In genomic region chr11:11788067-11788710, GRCh38 we compare ENCODE assay signal across 15 cellular contexts. TPM values are rescaled to one million over a fixed set of nuclear protein-coding genes. Genes with fewer than 3 reads are reported as not detected.
DNase-seq lines count a peak whose midpoint lies in the region; ATAC-seq, FAIRE-seq and TF ChIP-seq lines count a peak whose summit lies in the region.
"Had no signal": no experiment of that assay in that cellular context is flagged by ENCODE, and none has a peak within 500 bp of the region (broad histone marks: within the 10 kb centered on the region; RNA-seq: fewer than 3 reads in every experiment).

No MANE protein-coding gene starts in this region.

- POLR2A ChIA-PET in activated CD4-positive, alpha-beta T cell treated with anti-CD3 and anti-CD28 coated beads for 36 hours (lab: Charles Lee): no interaction called here
- POLR2A ChIA-PET in H1 (lab: Charles Lee; ENCODE audit: partially characterized antibody): interaction anchor here (0.6 kb wide), 1 partner anchor 293 kb away, joined by 4 read pairs; no protein-coding TSS in a partner anchor

- no peaks in the 10 kb centered on the region for H3K23me2 ChIP-seq in H1 (ENCODE audit: low read depth, low read length)

- no peaks in the 10 kb centered on the region for H3K27me3 ChIP-seq in KMS-11 (ENCODE audit: insufficient read depth, low read depth)
- no peaks in the 10 kb centered on the region for H3K27me3 ChIP-seq in H1 (replicated peaks in 1 of 4; ENCODE audit: control insufficient read depth in 3 of 4, extremely low read depth in 1 of 4, insufficient read depth in 3 of 4, low read length in 3 of 4)
- H3K27me3 ChIP-seq in psoas muscle (ENCODE audit: insufficient read depth in 3 of 3, low read length in 2 of 3): no peaks in the 10 kb centered on the region
- H3K27me3 ChIP-seq: tibial nerve had no signal

- H3K4me1 ChIP-seq in KMS-11 (ENCODE audit: low read depth, poor library complexity, severe bottlenecking): peaks cover 20% of the 10 kb centered on the region
- peaks cover 0 to 8% (median 2%) of the 10 kb centered on the region in 4 experiments; a peak in 2 of 7 replicates for H3K4me1 ChIP-seq in H1 (replicated peaks in 1 of 4; ENCODE audit: control insufficient read depth in 3 of 4, insufficient read depth in 4 of 4, low read length in 3 of 4)
- peaks cover 5% of the 10 kb centered on the region for H3K4me1 ChIP-seq in psoas muscle

- H3K79me2 ChIP-seq in KMS-11 (ENCODE audit: insufficient read depth, low read depth) (no peaks in the 10 kb centered on the region), H1 (ENCODE audit: control insufficient read depth in 1 of 2, insufficient read depth in 2 of 2, low read length in 2 of 2) (no peaks in the 10 kb centered on the region)

- CTCF ChIA-PET in activated CD4-positive, alpha-beta T cell treated with anti-CD3 and anti-CD28 coated beads for 36 hours (lab: Charles Lee): interaction anchor here (0.5 to 2.9 kb wide), 25 partner anchors 10 to 1223 kb away, joined by 3 to 44 read pairs (median 4); no protein-coding TSS in a partner anchor
- CTCF ChIA-PET in H1 (lab: Charles Lee; ENCODE audit: partially characterized antibody): interaction anchor here (0.6 to 5.0 kb wide), 93 partner anchors 9 to 856 kb away, joined by 3 to 40 read pairs (median 4); partner anchors contain the start of gene GALNT18

- peaks cover 4% of the 10 kb centered on the region for H3K27me3 Mint-ChIP-seq in activated CD4-positive, alpha-beta T cell treated with anti-CD3 and anti-CD28 coated beads for 36 hours

- TF ChIP-seq CTCF in KMS-11 (conservative IDR thresholded peaks at IDR 0.05; ENCODE audit: low read depth, low read length) (peak; percentile 41; the same call in 1 of the 2 replicates), H1 (IDR thresholded peaks at IDR 0.05; ENCODE audit: control extremely low read depth in 1 of 3, insufficient read depth in 1 of 3, low read depth in 1 of 3, low read length in 3 of 3) (no peak), psoas muscle (IDR thresholded peaks at IDR 0.05) (no peak)

- FAIRE-seq in H1 (lab: Jason Lieb, UNC): no peak
- FAIRE-seq: colon had no signal

- H2BK120ac ChIP-seq in H1 (replicated peaks; ENCODE audit: low read depth, low read length): no peak overlapping the region

- no peak overlapping the region for H2AK5ac ChIP-seq in H1 (ENCODE audit: low read depth, low read length)

- no peaks in the 10 kb centered on the region for H3K4me1 Mint-ChIP-seq in activated CD4-positive, alpha-beta T cell treated with anti-CD3 and anti-CD28 coated beads for 36 hours

- peak; percentile 33 for ATAC-seq in activated CD4-positive, alpha-beta T cell treated with anti-CD3 and anti-CD28 coated beads for 36 hours
- peak in 3 of 4 donors; percentile 8 to 47 (median 39) for ATAC-seq in psoas muscle

- TF ChIP-seq POLR2A in H1 (IDR thresholded peaks at IDR 0.05; ENCODE audit: control extremely low read depth in 1 of 2, low read depth in 2 of 2, low read length in 2 of 2): no peak

- no peak overlapping the region for H2BK5ac ChIP-seq in H1 (ENCODE audit: low read depth, low read length)

- no peak for TF ChIP-seq RAD21 in H1 (IDR thresholded peaks at IDR 0.05 in 1 of 2, conservative IDR thresholded peaks at IDR 0.05 in 1 of 2; ENCODE audit: low read depth in 2 of 2, low read length in 2 of 2)

- no peak overlapping the region for H3K4me3 Mint-ChIP-seq in activated CD4-positive, alpha-beta T cell treated with anti-CD3 and anti-CD28 coated beads for 36 hours
- H3K4me3 Mint-ChIP-seq: activated CD4-positive, alpha-beta memory T cell treated with anti-CD3 and anti-CD28 coated beads, Interleukin-2, amount 10 ng/mL, durations not matched to agents 7 days and 5 days; CD4-positive, alpha-beta T cell had no signal

- H4K8ac ChIP-seq in H1 (ENCODE audit: extremely low read depth, insufficient read depth, low read length): no peak overlapping the region

- DNase-seq in activated CD4-positive, alpha-beta T cell treated with anti-CD3 and anti-CD28 coated beads for 36 hours: no peak
- DNase-seq in activated CD4-positive, alpha-beta T cell treated with anti-CD3 and anti-CD28 coated beads for 1 hour: no peak
- DNase-seq in H1 (ENCODE audit: low read depth in 1 of 2, low spot score in 2 of 2): no peak
- DNase-seq in psoas muscle: no peak
- no peak for DNase-seq in RKO (ENCODE audit: low spot score)
- DNase-seq in stimulated activated CD4-positive, alpha-beta T cell treated with anti-CD3 and anti-CD28 coated beads, Interleukin-4, amount 100 ng/mL, for 4 hours: no peak
- no peak for DNase-seq in SK-N-DZ (ENCODE audit: low spot score)

- H3K9ac ChIP-seq in KMS-11 (no peak overlapping the region), H1 (replicated peaks in 1 of 4; ENCODE audit: extremely low read depth in 1 of 4, low read depth in 3 of 4, low read length in 3 of 4) (no peak overlapping the region)

- H3K18ac ChIP-seq in H1 (ENCODE audit: extremely low read depth, low read length): no peak overlapping the region

- H3K4me2 ChIP-seq in KMS-11 (no peak overlapping the region), H1 (ENCODE audit: insufficient read depth in 1 of 2, low read depth in 2 of 2, low read length in 2 of 2) (no peak overlapping the region)

- peak overlapping the region; percentile 1; the same call in 1 of the 2 replicates for H2BK15ac ChIP-seq in H1 (ENCODE audit: low read length)

- no peak overlapping the region for H4K91ac ChIP-seq in H1 (replicated peaks; ENCODE audit: insufficient read length, low read length)

- H3K36me3 ChIP-seq in KMS-11 (ENCODE audit: insufficient read depth): no peaks in the 10 kb centered on the region
- no peaks in the 10 kb centered on the region for H3K36me3 ChIP-seq in H1 (ENCODE audit: control insufficient read depth in 2 of 4, insufficient read depth in 4 of 4, low read length in 3 of 4)
- H3K36me3 ChIP-seq in psoas muscle (ENCODE audit: insufficient read depth in 1 of 2, low read depth in 1 of 2): no peaks in the 10 kb centered on the region
- H3K36me3 ChIP-seq: tibial nerve had no signal

- H3K27ac ChIP-seq in KMS-11: peak overlapping the region; percentile 16; the same call in 1 of the 2 replicates
- no peak overlapping the region for H3K27ac ChIP-seq in H1 (ENCODE audit: low read depth, low read length)
- H3K27ac ChIP-seq in psoas muscle: no peak overlapping the region
- H3K27ac ChIP-seq: HL-60, skin epidermis, tibial nerve had no signal

- H2AFZ ChIP-seq in KMS-11 (ENCODE audit: low read depth): peak overlapping the region; percentile 16; the same call in 1 of the 2 replicates
- H2AFZ ChIP-seq in H1 (ENCODE audit: low read length): no peak overlapping the region

- H3K23ac ChIP-seq in H1 (ENCODE audit: insufficient read length): no peak overlapping the region

- TF ChIP-seq EP300 in H1 (IDR thresholded peaks at IDR 0.05; ENCODE audit: borderline replicate concordance in 1 of 2, low read depth in 2 of 2, low read length in 2 of 2): no peak

- H3K9me3 ChIP-seq in H1 (ENCODE audit: insufficient read depth in 2 of 2, low read depth in 1 of 2, low read length in 1 of 2): no peaks in the 10 kb centered on the region
- no peaks in the 10 kb centered on the region for H3K9me3 ChIP-seq in psoas muscle
- H3K9me3 ChIP-seq: tibial nerve had no signal

- H3K9me3 Mint-ChIP-seq in activated CD4-positive, alpha-beta T cell treated with anti-CD3 and anti-CD28 coated beads for 36 hours (ENCODE audit: low read depth): no peaks in the 10 kb centered on the region
- H3K9me3 Mint-ChIP-seq: activated CD4-positive, alpha-beta memory T cell treated with anti-CD3 and anti-CD28 coated beads, Interleukin-2, amount 10 ng/mL, durations not matched to agents 7 days and 5 days; activated T-helper 2 cell treated with anti-CD3 and anti-CD28 coated beads, Interferon-gamma antibody, Interleukin-2, Interleukin-4, amounts not matched to agents 10 μg/mL and 5 μg/mL and 100 μg/mL, durations not matched to agents 14 hours and 24 hours and 36 hours; CD4-positive, alpha-beta T cell had no signal

- H3K36me3 Mint-ChIP-seq in activated CD4-positive, alpha-beta T cell treated with anti-CD3 and anti-CD28 coated beads for 36 hours (ENCODE audit: low read depth): no peaks in the 10 kb centered on the region

- H2BK12ac ChIP-seq in H1 (ENCODE audit: low read depth, low read length): no peak overlapping the region

- no peaks in the 10 kb centered on the region for H3K79me1 ChIP-seq in H1 (ENCODE audit: low read depth, low read length)

- H3K4ac ChIP-seq in H1 (replicated peaks; ENCODE audit: insufficient read length, low read depth, low read length): no peak overlapping the region

- H4K20me1 ChIP-seq in KMS-11 (ENCODE audit: insufficient read depth): no peaks in the 10 kb centered on the region
- no peaks in the 10 kb centered on the region for H4K20me1 ChIP-seq in H1 (replicated peaks in 1 of 2; ENCODE audit: control insufficient read depth in 1 of 2, insufficient read depth in 2 of 2, low read length in 2 of 2)

- H2BK20ac ChIP-seq in H1 (ENCODE audit: low read length): no peak overlapping the region

- H3K4me3 ChIP-seq in KMS-11 (IDR thresholded peaks at IDR 0.05; ENCODE audit: insufficient read depth, low read depth, low read length) (no peak overlapping the region), H1 (ENCODE audit: extremely low read depth in 1 of 4, insufficient read depth in 2 of 4, low read depth in 3 of 4, low read length in 4 of 4) (no peak overlapping the region), psoas muscle (no peak overlapping the region)
- H3K4me3 ChIP-seq: skin epidermis, tibial nerve had no signal

- intact Hi-C loops in activated CD4-positive, alpha-beta T cell treated with anti-CD3 and anti-CD28 coated beads for 36 hours (cut with DNase I, micrococcal nuclease): loop anchor here (2.0 to 5.0 kb wide), 5 partner anchors 166 to 1016 kb away; partner anchors contain the start of gene GALNT18 (in 2 of the 2)
- intact Hi-C loops in psoas muscle (cut with DNase I): loop anchor here (5.0 to 10.0 kb wide), 10 partner anchors 86 to 993 kb away; partner anchors contain the start of gene GALNT18 (in 1 of the 2)

- H3K14ac ChIP-seq in H1 (ENCODE audit: insufficient read length): no peak overlapping the region

- WGBS in H1 (ENCODE audit: extremely low coverage in 1 of 2, insufficient coverage in 1 of 2, insufficient read length in 1 of 2, insufficient replicate concordance in 2 of 2, low coverage in 1 of 2, low lambda C conversion rate in 2 of 2, missing lambda C conversion rate in 1 of 2), 2 experiments: 65% methylated on average over 7 of the region's 7 CpGs; no CpG with 5 or more reads in 1 of the 2 experiments
- 48 to 53% (median 49%) methylated on average over 7 of the region's 7 CpGs for WGBS in psoas muscle, 3 donors

- H3K56ac ChIP-seq in H1 (replicated peaks; ENCODE audit: insufficient read length, low read depth, low read length): no peak overlapping the region

- H4K5ac ChIP-seq in H1 (ENCODE audit: insufficient read length, low read depth, low read length): no peak overlapping the region

- no peak overlapping the region for H3K27ac Mint-ChIP-seq in activated CD4-positive, alpha-beta T cell treated with anti-CD3 and anti-CD28 coated beads for 36 hours
- H3K27ac Mint-ChIP-seq: activated CD4-positive, alpha-beta memory T cell treated with anti-CD3 and anti-CD28 coated beads, Interleukin-2, amount 10 ng/mL, durations not matched to agents 7 days and 5 days; activated T-helper 2 cell treated with anti-CD3 and anti-CD28 coated beads, Interferon-gamma antibody, Interleukin-2, Interleukin-4, amounts not matched to agents 10 μg/mL and 5 μg/mL and 100 μg/mL, durations not matched to agents 14 hours and 24 hours and 36 hours; CD4-positive, alpha-beta T cell had no signal

RNA-seq across cellular contexts. Expression of gene USP47, which starts 53.6 kb away (rescaled TPM):
- total RNA-seq in activated CD4-positive, alpha-beta T cell treated with anti-CD3 and anti-CD28 coated beads for 36 hours: 10 to 100 TPM; 43.3 to 56.3 TPM
- 21.1 and 21.3 TPM in 2 replicates for total RNA-seq in H1 (2021; fragmentation: NEBNext Ultra II Directional; extraction: Animal tissue kit (Norgen Biotek cat#: 25700))
- polyA plus RNA-seq in H1 (2011; rRNA removed): 3.3 and 4.2 TPM in 2 replicates
- polyA plus RNA-seq in H1 (2011; cell fraction: cytosol; rRNA removed): 7.1 TPM
- polyA plus RNA-seq in H1 (2011; cell fraction: nucleus; rRNA removed): 5.6 TPM
- 10.6 to 19.4 TPM (median 12.9 TPM) in 4 replicates for polyA plus RNA-seq in H1 (2012, experiment 1 of 2)
- polyA plus RNA-seq in H1 (2012, experiment 2 of 2): 0.62 TPM
- polyA plus RNA-seq in H1 (2013, experiment 1 of 2): 12.5 TPM
- polyA plus RNA-seq in H1 (2013, experiment 2 of 2): 13.4 TPM
- polyA minus RNA-seq in H1 (2011; rRNA and poly(A)+ RNA removed): 16.8 and 22.6 TPM in 2 replicates
- polyA minus RNA-seq in H1 (2011; cell fraction: cytosol; rRNA and poly(A)+ RNA removed): 10.8 TPM
- polyA minus RNA-seq in H1 (2011; cell fraction: nucleus; rRNA and poly(A)+ RNA removed): 48.4 TPM
- 100 to 1,000 TPM in 2 of 4 donors, 10 to 100 TPM in 2; 73.1 to 108 (median 90.6) TPM for total RNA-seq in psoas muscle
- polyA plus RNA-seq in psoas muscle: 100 to 1,000 TPM in 1 of 3 donors, 10 to 100 TPM in 2; 31.3 to 132 (median 57.3) TPM
- polyA plus RNA-seq in SK-N-DZ (2014; cell fraction: cytosol; rRNA removed): 23.4 and 28.2 TPM in 2 replicates
- 43.6 and 45.9 TPM in 2 replicates for polyA plus RNA-seq in SK-N-DZ (2014; cell fraction: nucleus; rRNA removed)
